Comparison of ENCODE assay signal across 25 cellular contexts in the genomic region with DNA sequence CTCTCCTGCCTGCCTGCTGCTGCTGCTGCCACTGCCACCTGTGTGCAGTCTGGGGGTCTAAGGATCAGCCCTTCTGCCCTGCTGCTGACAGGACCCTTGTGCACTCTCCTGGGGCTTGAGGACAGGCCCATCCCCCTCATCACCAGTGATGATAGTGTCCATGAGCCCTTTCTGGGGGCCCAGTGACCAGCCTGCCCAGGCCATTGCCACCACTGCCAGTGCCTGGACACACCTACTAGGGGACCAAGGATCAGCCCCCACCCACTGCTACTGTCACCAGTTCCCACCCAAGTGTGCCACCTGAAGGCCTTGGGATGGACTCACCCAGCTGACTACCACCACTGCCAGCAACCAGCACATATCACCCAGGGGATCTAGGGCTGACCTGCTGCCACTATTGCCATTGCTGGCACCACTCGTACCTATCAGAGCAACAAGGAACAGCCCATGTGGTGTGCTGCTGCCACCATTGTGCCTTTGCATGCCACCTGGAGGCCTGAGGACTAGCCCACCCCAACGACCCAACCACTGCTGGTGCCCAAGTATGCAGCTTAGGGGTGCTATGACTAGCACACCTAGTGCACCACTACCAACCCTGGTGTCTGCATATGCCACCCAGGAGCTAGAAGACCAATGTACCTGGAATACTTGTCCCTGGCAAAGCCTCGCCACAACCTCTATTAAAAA.
"Had no signal": no experiment of that assay in that cellular context is flagged by ENCODE, and none has a peak within 500 bp of the region (broad histone marks: within the 10 kb centered on the region; RNA-seq: fewer than 3 reads in every experiment).

No MANE protein-coding gene starts in this region.

- H3K4me1 ChIP-seq: stomach, suprapubic skin, testis, thyroid gland, tibial artery, tibial nerve, transverse colon, upper lobe of left lung, uterus, vagina had no signal

- H3K27ac ChIP-seq: stomach, suprapubic skin, testis, thoracic aorta, thyroid gland, tibial artery, tibial nerve, transverse colon, upper lobe of left lung, uterus, vagina had no signal

- DNase-seq: stimulated activated CD4-positive, alpha-beta T cell treated with anti-CD3 and anti-CD28 coated beads, Interleukin-2, amount 100 ng/mL, for 24 hours; stimulated activated CD4-positive, alpha-beta T cell treated with anti-CD3 and anti-CD28 coated beads, Interleukin-2, amount 100 ng/mL, for 48 hours; stimulated activated CD4-positive, alpha-beta T cell treated with anti-CD3 and anti-CD28 coated beads, Interleukin-4, amount 100 ng/mL, for 1 hour; stimulated activated CD4-positive, alpha-beta T cell treated with anti-CD3 and anti-CD28 coated beads, Interleukin-4, amount 100 ng/mL, for 4 hours; stimulated activated CD8-positive, alpha-beta memory T cell treated with anti-CD3 and anti-CD28 coated beads, Interleukin-4, amount 100 ng/mL, for 48 hours; stimulated activated naive B cell treated with anti-CD40 and anti-IgM and Interleukin-4, amounts not matched to agents 10 μg/mL and 1 μg/mL and 100 μg/mL, for 72 hours; stimulated activated naive CD4-positive, alpha-beta T cell; stimulated activated naive CD4-positive, alpha-beta T cell treated with Interleukin-2 at 50 U/mL for 16 hours; stimulated activated naive CD8-positive, alpha-beta T cell treated with anti-CD3 and anti-CD28 coated beads, Interleukin-15, amount 100 ng/mL, for 72 hours; stimulated activated naive CD8-positive, alpha-beta T cell treated with anti-CD3 and anti-CD28 coated beads, Interleukin-15, Interleukin-2, amounts not matched to agents 100 U/mL and 50 U/mL, for 24 hours; stomach; substantia nigra; testis; thyroid gland; tibial artery; transverse colon; trophoblast cell; upper lobe of left lung; uterus had no signal

- ATAC-seq: stimulated activated effector memory CD8-positive, alpha-beta T cell treated with anti-CD3 and anti-CD28 coated beads, Interleukin-12 subunit alpha, Interleukin-12 subunit beta, amount 100 ng/mL, for 72 hours; stimulated activated memory B cell treated with anti-CD40 and anti-IgM and Interleukin-4, amounts not matched to agents 10 μg/mL and 1 μg/mL and 100 μg/mL, for 72 hours; stimulated activated naive B cell treated with anti-CD40 and anti-IgM and Interleukin-4, amounts not matched to agents 10 μg/mL and 1 μg/mL and 100 μg/mL, for 72 hours; stimulated activated naive CD8-positive, alpha-beta T cell treated with anti-CD3 and anti-CD28 coated beads, Interleukin-15, amount 100 ng/mL, for 72 hours; stimulated activated naive CD8-positive, alpha-beta T cell treated with anti-CD3 and anti-CD28 coated beads, Interleukin-15, Interleukin-2, amounts not matched to agents 100 U/mL and 50 U/mL, for 24 hours had no signal

- H3K27me3 ChIP-seq: stomach, suprapubic skin, testis, thyroid gland, tibial artery, tibial nerve, transverse colon, upper lobe of left lung, uterus, vagina had no signal

- H3K36me3 ChIP-seq: stomach, suprapubic skin, thoracic aorta, thyroid gland, tibial artery, tibial nerve, transverse colon, upper lobe of left lung, uterus, vagina had no signal

- H3K4me3 ChIP-seq: stomach, suprapubic skin, testis, thoracic aorta, thyroid gland, tibial artery, tibial nerve, transverse colon, upper lobe of left lung, uterus, vagina had no signal

- H3K9me3 ChIP-seq: suprapubic skin, testis, thoracic aorta, thyroid gland, transverse colon, upper lobe of left lung, uterus, vagina had no signal
